In the genomic region with DNA sequence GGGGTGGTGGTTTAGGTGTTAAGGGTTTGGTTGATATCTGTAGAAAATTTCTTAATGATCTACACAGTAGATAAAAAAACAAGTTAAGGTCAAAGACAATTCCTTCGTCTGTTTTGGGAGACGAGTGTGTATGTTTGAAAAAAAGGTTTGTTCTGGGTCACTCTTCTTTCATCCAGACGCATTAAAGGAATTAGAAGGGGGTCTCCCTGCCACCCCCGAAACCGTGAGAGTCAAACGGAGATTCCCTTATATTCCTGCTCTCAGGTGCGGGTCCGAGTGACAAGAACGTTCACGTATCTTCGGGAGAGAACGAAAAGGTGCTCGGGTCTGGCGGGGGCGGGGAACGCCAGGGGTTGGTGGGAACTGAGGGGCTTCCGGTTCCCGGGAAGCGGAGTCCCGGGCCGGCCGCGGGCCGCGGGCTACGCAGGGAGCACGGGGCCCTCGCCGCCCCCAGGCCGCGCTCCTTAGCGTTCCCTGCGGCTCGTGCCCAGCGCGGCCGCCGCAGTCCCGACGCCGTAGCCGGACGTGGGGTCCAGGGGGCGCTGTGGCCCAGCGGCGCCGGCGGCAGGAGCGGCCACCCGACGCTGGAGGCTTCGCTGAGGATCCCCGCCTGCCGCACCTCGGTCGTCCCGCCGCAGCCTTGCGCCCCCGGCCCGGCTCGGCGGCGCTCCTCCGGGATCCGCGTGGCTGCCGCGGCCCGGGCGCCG, we compare ENCODE assay signal across 8 cellular contexts. TPM values are rescaled to one million over a fixed set of nuclear protein-coding genes. Genes with fewer than 3 reads are reported as not detected.
A peak's percentile ranks its signal among the peaks of the same experiment; 100 is the strongest.
DNase-seq lines count a peak whose midpoint lies in the region; ATAC-seq and TF ChIP-seq lines count a peak whose summit lies in the region.

A gene with protein sequence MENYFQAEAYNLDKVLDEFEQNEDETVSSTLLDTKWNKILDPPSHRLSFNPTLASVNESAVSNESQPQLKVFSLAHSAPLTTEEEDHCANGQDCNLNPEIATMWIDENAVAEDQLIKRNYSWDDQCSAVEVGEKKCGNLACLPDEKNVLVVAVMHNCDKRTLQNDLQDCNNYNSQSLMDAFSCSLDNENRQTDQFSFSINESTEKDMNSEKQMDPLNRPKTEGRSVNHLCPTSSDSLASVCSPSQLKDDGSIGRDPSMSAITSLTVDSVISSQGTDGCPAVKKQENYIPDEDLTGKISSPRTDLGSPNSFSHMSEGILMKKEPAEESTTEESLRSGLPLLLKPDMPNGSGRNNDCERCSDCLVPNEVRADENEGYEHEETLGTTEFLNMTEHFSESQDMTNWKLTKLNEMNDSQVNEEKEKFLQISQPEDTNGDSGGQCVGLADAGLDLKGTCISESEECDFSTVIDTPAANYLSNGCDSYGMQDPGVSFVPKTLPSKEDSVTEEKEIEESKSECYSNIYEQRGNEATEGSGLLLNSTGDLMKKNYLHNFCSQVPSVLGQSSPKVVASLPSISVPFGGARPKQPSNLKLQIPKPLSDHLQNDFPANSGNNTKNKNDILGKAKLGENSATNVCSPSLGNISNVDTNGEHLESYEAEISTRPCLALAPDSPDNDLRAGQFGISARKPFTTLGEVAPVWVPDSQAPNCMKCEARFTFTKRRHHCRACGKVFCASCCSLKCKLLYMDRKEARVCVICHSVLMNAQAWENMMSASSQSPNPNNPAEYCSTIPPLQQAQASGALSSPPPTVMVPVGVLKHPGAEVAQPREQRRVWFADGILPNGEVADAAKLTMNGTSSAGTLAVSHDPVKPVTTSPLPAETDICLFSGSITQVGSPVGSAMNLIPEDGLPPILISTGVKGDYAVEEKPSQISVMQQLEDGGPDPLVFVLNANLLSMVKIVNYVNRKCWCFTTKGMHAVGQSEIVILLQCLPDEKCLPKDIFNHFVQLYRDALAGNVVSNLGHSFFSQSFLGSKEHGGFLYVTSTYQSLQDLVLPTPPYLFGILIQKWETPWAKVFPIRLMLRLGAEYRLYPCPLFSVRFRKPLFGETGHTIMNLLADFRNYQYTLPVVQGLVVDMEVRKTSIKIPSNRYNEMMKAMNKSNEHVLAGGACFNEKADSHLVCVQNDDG (N-terminal part only) (plus strand): TSS at position 577 of the 707 bp plus-strand sequence. CDS start 91,118 bp downstream, outside the sequence.

- CTCF ChIA-PET in Calu3 (lab: Charles Lee) = interaction anchor here (1.0 kb wide), 1 partner anchor 155 kb away, joined by 3 read pairs; no protein-coding TSS in a partner anchor

- peak; percentile 65 for TF ChIP-seq CTCF in Calu3 (IDR thresholded peaks at IDR 0.05; ENCODE audit: unreplicated experiment)
- TF ChIP-seq CTCF in RWPE2 (IDR thresholded peaks at IDR 0.05; ENCODE audit: poor library complexity, severe bottlenecking) = peak; percentile 94
- TF ChIP-seq CTCF in foreskin keratinocyte (conservative IDR thresholded peaks at IDR 0.05) = peak; percentile 92
- TF ChIP-seq CTCF in neural crest cell (conservative IDR thresholded peaks at IDR 0.05) = peak; percentile 77
- no peak for TF ChIP-seq CTCF in subcutaneous adipose tissue (IDR thresholded peaks at IDR 0.05; ENCODE audit: low read depth)

- H3K4me1 ChIP-seq in RWPE2 (ENCODE audit: insufficient read depth, poor library complexity, severe bottlenecking) = peaks cover 34% of the 10 kb centered on the region
- H3K4me1 ChIP-seq in foreskin keratinocyte = peaks cover 23% of the 10 kb centered on the region

- no peaks in the 10 kb centered on the region for H3K9me3 Mint-ChIP-seq in Calu3 (ENCODE audit: low read depth, unreplicated experiment)
- H3K9me3 Mint-ChIP-seq in neural crest cell = no peaks in the 10 kb centered on the region

- H3K27me3 ChIP-seq in RWPE2 (ENCODE audit: insufficient read depth, poor library complexity, severe bottlenecking) = no peaks in the 10 kb centered on the region
- no peaks in the 10 kb centered on the region for H3K27me3 ChIP-seq in foreskin keratinocyte

- H3K27me3 Mint-ChIP-seq in Calu3 (ENCODE audit: unreplicated experiment) (no peaks in the 10 kb centered on the region), neural crest cell (ENCODE audit: low read depth) (peaks cover 8% of the 10 kb centered on the region)

- H3K9me3 ChIP-seq in RWPE2 (ENCODE audit: severe bottlenecking) = no peaks in the 10 kb centered on the region

- peak within 1 kb of the TSS; percentile 79 for H3K4me3 Mint-ChIP-seq in Calu3 (ENCODE audit: low read depth, unreplicated experiment)
- peak within 1 kb of the TSS; percentile 91 for H3K4me3 Mint-ChIP-seq in neural crest cell

- no peaks in the 10 kb centered on the region for H3K36me3 ChIP-seq in RWPE2 (ENCODE audit: low read depth)

- peak within 1 kb of the TSS; percentile 77 for H3K4me3 ChIP-seq in RWPE2 (ENCODE audit: severe bottlenecking)

- intact Hi-C loops in Calu3 (cut with micrococcal nuclease; ENCODE audit: unreplicated experiment) = loop anchor here (5.0 kb wide), 1 partner anchor 226 kb away; a partner anchor contains a TSS

- BruUV-seq in Calu3 (replicated peaks; lab: Mats Ljungman, UMichigan) = no TSS peak

- H3K27ac ChIP-seq in RWPE2 (ENCODE audit: poor library complexity, severe bottlenecking) = peak within 1 kb of the TSS; percentile 84
- H3K27ac ChIP-seq in foreskin keratinocyte = peak within 1 kb of the TSS; percentile 92

- H3K27ac Mint-ChIP-seq in Calu3 (ENCODE audit: unreplicated experiment) = peak within 1 kb of the TSS; percentile 56
- H3K27ac Mint-ChIP-seq in neural crest cell (ENCODE audit: unreplicated experiment) = peak within 1 kb of the TSS; percentile 72

- peak; percentile 68 for ATAC-seq in GM21390 (IDR thresholded peaks at IDR 0.05; ENCODE audit: unreplicated experiment)
- ATAC-seq in RWPE2 (ENCODE audit: low read depth) = peak; percentile 73
- peak; percentile 73 for ATAC-seq in foreskin keratinocyte

- H3K36me3 Mint-ChIP-seq in Calu3 (ENCODE audit: insufficient read depth, unreplicated experiment) (peaks cover 20% of the 10 kb centered on the region), neural crest cell (ENCODE audit: low read depth) (no peaks in the 10 kb centered on the region)

- H3K4me1 Mint-ChIP-seq in Calu3 (ENCODE audit: low read depth, unreplicated experiment) = peaks cover 18% of the 10 kb centered on the region
- H3K4me1 Mint-ChIP-seq in neural crest cell = peaks cover 23% of the 10 kb centered on the region

- DNase-seq in Calu3 = peak; percentile 90
- peak; percentile 73 for DNase-seq in HuH-7.5 (ENCODE audit: low spot score)
- DNase-seq in RWPE2 (ENCODE audit: low spot score) = peak; percentile 68
- DNase-seq in activated gamma-delta T cell treated with Interleukin-2 at 50 U/mL for 16 hours = peak; percentile 68
- DNase-seq in foreskin keratinocyte = peak in 1 of 2 donors; percentile 34
- DNase-seq in neural crest cell (ENCODE audit: low read depth, low spot score) = peak; percentile 79

RNA-seq across cellular contexts. Expression of the gene that starts here (rescaled TPM):
- total RNA-seq in Calu3 (2022) (9.0 and 13.6 TPM in 2 replicates), foreskin keratinocyte (17.9 and 23.5 TPM in 2 replicates), neural crest cell (28.0 and 29.7 TPM in 2 replicates), subcutaneous adipose tissue (10 to 100 TPM; 20.2 to 41.9 (median 31.5) TPM)
- polyA plus RNA-seq in foreskin keratinocyte = 4.5 and 6.7 TPM in 2 replicates
